21 cellular contexts compared by ENCODE assay signal in genomic region chr2:112876257-112876970, GRCh38. TPM values are rescaled to one million over a fixed set of nuclear protein-coding genes. Genes with fewer than 3 reads are reported as not detected.
A peak's percentile ranks its signal among the peaks of the same experiment; 100 is the strongest.
DNase-seq lines count a peak whose midpoint lies in the region; ATAC-seq and TF ChIP-seq lines count a peak whose summit lies in the region.
"Had no signal": no experiment of that assay in that cellular context is flagged by ENCODE, and none has a peak within 500 bp of the region (broad histone marks: within the 10 kb centered on the region; RNA-seq: fewer than 3 reads in every experiment).

No MANE protein-coding gene starts in this region.

- H3K27me3 Mint-ChIP-seq in MCF 10A (ENCODE audit: insufficient read depth, unreplicated experiment) (no peaks in the 10 kb centered on the region), WTC11 (ENCODE audit: low read depth) (no peaks in the 10 kb centered on the region)

- no peak overlapping the region for H3K27ac ChIP-seq in breast epithelium
- H3K27ac ChIP-seq: SJCRH30 had no signal

- no peaks in the 10 kb centered on the region for H3K9me3 ChIP-seq in breast epithelium
- H3K9me3 ChIP-seq: SJCRH30 had no signal

- no peaks in the 10 kb centered on the region for H3K4me1 ChIP-seq in breast epithelium

- no peak for TF ChIP-seq CTCF in MCF 10A (IDR thresholded peaks at IDR 0.05; ENCODE audit: unreplicated experiment)
- no peak for TF ChIP-seq CTCF in breast epithelium (IDR thresholded peaks at IDR 0.05)
- TF ChIP-seq CTCF in WTC11 (IDR thresholded peaks at IDR 0.05): no peak
- no peak for TF ChIP-seq CTCF in epithelial cell of esophagus (IDR thresholded peaks at IDR 0.05; ENCODE audit: insufficient read depth, low read depth, low read length, missing control alignments)
- peak; percentile 35 for TF ChIP-seq CTCF in retinal pigment epithelial cell (conservative IDR thresholded peaks at IDR 0.05; ENCODE audit: low read depth, low read length)

- intact Hi-C loops in MCF 10A (cut with micrococcal nuclease): no loop called here
- intact Hi-C loops in breast epithelium (cut with DNase I; ENCODE audit: low total_unique reads): no loop called here

- H3K9me3 Mint-ChIP-seq in MCF 10A (ENCODE audit: unreplicated experiment) (no peaks in the 10 kb centered on the region), WTC11 (no peaks in the 10 kb centered on the region)

- H3K4me3 Mint-ChIP-seq in MCF 10A (ENCODE audit: unreplicated experiment): no peak overlapping the region
- H3K4me3 Mint-ChIP-seq in WTC11: no peak overlapping the region
- H3K4me3 Mint-ChIP-seq: CD8-positive, alpha-beta memory T cell had no signal

- peaks cover 34% of the 10 kb centered on the region for H3K4me1 Mint-ChIP-seq in MCF 10A (ENCODE audit: insufficient read depth, unreplicated experiment)
- H3K4me1 Mint-ChIP-seq in WTC11: peaks cover 2% of the 10 kb centered on the region

- peak; percentile 54 for DNase-seq in MCF 10A (ENCODE audit: unreplicated experiment)
- no peak for DNase-seq in breast epithelium (ENCODE audit: low spot score in 2 of 2)
- DNase-seq in WTC11 (ENCODE audit: low spot score): no peak
- peak; percentile 94 for DNase-seq in epithelial cell of esophagus (ENCODE audit: low read depth)
- no peak for DNase-seq in retinal pigment epithelial cell (ENCODE audit: low read depth)
- DNase-seq in NCI-H187 treated with DMSO at 0.1 percent for 48 hours (lab: John Stamatoyannopoulos, UW): no peak
- no peak for DNase-seq in kidney tubule cell (ENCODE audit: low spot score)
- no peak for DNase-seq in activated CD4-positive, CD25-positive, alpha-beta regulatory T cell treated with anti-CD3 and anti-CD28 coated beads, Interleukin-2, amount 50 U/mL, for 72 hours
- DNase-seq: CD8-positive, alpha-beta memory T cell; DMS79 treated with DMSO at 0.1 percent for 48 hours; NCI-H187; NCI-H2171; NCI-H446; NCI-H69; NK-92 treated with Interleukin-12 subunit alpha and Interleukin-12 subunit beta, amount 100 ng/mL, for 24 hours; RPMI8226; SJCRH30 had no signal

- no peak overlapping the region for H3K4me3 ChIP-seq in breast epithelium
- no peak overlapping the region for H3K4me3 ChIP-seq in epithelial cell of esophagus (ENCODE audit: low read length)
- no peak overlapping the region for H3K4me3 ChIP-seq in retinal pigment epithelial cell (ENCODE audit: low read length)
- H3K4me3 ChIP-seq: BLaER1 treated with 17β-estradiol and CSF1 and Interleukin-3, amounts not matched to agents 10 nM and 100 nM; SJCRH30 had no signal

- peaks cover 0 to 42% of the 10 kb centered on the region in 2 donors for H3K27me3 ChIP-seq in breast epithelium
- H3K27me3 ChIP-seq: BLaER1 treated with 17β-estradiol and CSF1 and Interleukin-3, amounts not matched to agents 10 nM and 100 nM; SJCRH30 had no signal

- peak; percentile 47 for ATAC-seq in WTC11
- ATAC-seq: HCT116 had no signal

- no peak for TF ChIP-seq POLR2A in breast epithelium (IDR thresholded peaks at IDR 0.05)

- POLR2A ChIA-PET in MCF 10A (lab: Yijun Ruan, JAX) (interaction anchor here (1.4 to 2.8 kb wide), 2 partner anchors 9 to 92 kb away, joined by 5 to 10 read pairs; partner anchors contain the start of gene IL1A), WTC11 (lab: Charles Lee) (no interaction called here)

- H3K36me3 Mint-ChIP-seq in MCF 10A (ENCODE audit: insufficient read depth, unreplicated experiment) (peaks cover 5% of the 10 kb centered on the region), WTC11 (no peaks in the 10 kb centered on the region)
- H3K36me3 Mint-ChIP-seq: CD8-positive, alpha-beta memory T cell had no signal

- no peaks in the 10 kb centered on the region for H3K36me3 ChIP-seq in breast epithelium
- H3K36me3 ChIP-seq: BLaER1 treated with 17β-estradiol and CSF1 and Interleukin-3, amounts not matched to agents 10 nM and 100 nM; SJCRH30 had no signal

- BruUV-seq in MCF 10A (replicated peaks; lab: Mats Ljungman, UMichigan): TSS peak; percentile 53

- CTCF ChIA-PET in MCF 10A (lab: Yijun Ruan, JAX) (interaction anchor here (0.9 to 2.4 kb wide), 3 partner anchors 65 to 135 kb away, joined by 3 to 10 read pairs (median 4); no protein-coding TSS in a partner anchor), WTC11 (lab: Charles Lee) (interaction anchor here (1.0 kb wide), 1 partner anchor 65 kb away, joined by 4 read pairs; no protein-coding TSS in a partner anchor)

- H3K27ac Mint-ChIP-seq in MCF 10A (ENCODE audit: low read depth, unreplicated experiment) (no peak overlapping the region), WTC11 (no peak overlapping the region)
- H3K27ac Mint-ChIP-seq: CD8-positive, alpha-beta memory T cell had no signal

TF ChIP-seq in WTC11, 78 proteins besides CTCF, POLR2A, EP300 and RAD21:
- TF ChIP-seq CREM (CRISPR knock-in tag; IDR thresholded peaks at IDR 0.05): no peak
- TF ChIP-seq RORB (CRISPR knock-in tag; IDR thresholded peaks at IDR 0.05): no peak
- TF ChIP-seq, protein P1, sequence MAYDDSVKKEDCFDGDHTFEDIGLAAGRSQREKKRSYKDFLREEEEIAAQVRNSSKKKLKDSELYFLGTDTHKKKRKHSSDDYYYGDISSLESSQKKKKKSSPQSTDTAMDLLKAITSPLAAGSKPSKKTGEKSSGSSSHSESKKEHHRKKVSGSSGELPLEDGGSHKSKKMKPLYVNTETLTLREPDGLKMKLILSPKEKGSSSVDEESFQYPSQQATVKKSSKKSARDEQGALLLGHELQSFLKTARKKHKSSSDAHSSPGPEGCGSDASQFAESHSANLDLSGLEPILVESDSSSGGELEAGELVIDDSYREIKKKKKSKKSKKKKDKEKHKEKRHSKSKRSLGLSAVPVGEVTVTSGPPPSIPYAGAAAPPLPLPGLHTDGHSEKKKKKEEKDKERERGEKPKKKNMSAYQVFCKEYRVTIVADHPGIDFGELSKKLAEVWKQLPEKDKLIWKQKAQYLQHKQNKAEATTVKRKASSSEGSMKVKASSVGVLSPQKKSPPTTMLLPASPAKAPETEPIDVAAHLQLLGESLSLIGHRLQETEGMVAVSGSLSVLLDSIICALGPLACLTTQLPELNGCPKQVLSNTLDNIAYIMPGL (CRISPR knock-in tag; IDR thresholded peaks at IDR 0.05): no peak
- no peak for TF ChIP-seq E2F5 (CRISPR knock-in tag; IDR thresholded peaks at IDR 0.05)

RNA-seq across cellular contexts. Expression of gene IL37, which starts 34.6 kb away (rescaled TPM):
- total RNA-seq in MCF 10A (2022) (not detected in 2 replicates), breast epithelium (not detected), WTC11 (2021) (0.30 to 0.48 TPM in 2 of 3 replicates, not detected in the other)
- total RNA-seq: A172; CD8-positive, alpha-beta memory T cell; OCI-LY7 had no signal

RNA-seq across cellular contexts. Expression of gene IL1B, which starts 39.8 kb away (rescaled TPM):
- total RNA-seq in MCF 10A (2022) (5.4 and 5.5 TPM in 2 replicates), breast epithelium (1 to 10 TPM in 1 of 3 donors, not detected in 2; 8.0 TPM), WTC11 (2021) (not detected in 3 replicates)
- total RNA-seq: A172; CD8-positive, alpha-beta memory T cell; OCI-LY7; SJCRH30 had no signal

Comparison
In these comparisons a context has a peak if more than half of its experiments do, and no peak if none do; other contexts are left out.
1. DNase-seq: peak in MCF 10A (single experiment) and epithelial cell of esophagus (single experiment); none in breast epithelium (0 of 2), WTC11 (single experiment), retinal pigment epithelial cell (single experiment), NCI-H187 treated with DMSO at 0.1 percent for 48 hours (single experiment), kidney tubule cell (single experiment) and activated CD4-positive, CD25-positive, alpha-beta regulatory T cell treated with anti-CD3 and anti-CD28 coated beads, Interleukin-2, amount 50 U/mL, for 72 hours (single experiment).